1 cellular context compared by ENCODE assay signal in genomic region chr10:133438711-133439273, GRCh38.
A peak's percentile ranks its signal among the peaks of the same experiment; 100 is the strongest.
TF ChIP-seq lines count a peak whose summit lies in the region.

No MANE protein-coding gene starts in this region.

TF ChIP-seq in IMR-90, 13 proteins besides CTCF, POLR2A, EP300 and RAD21:
- TF ChIP-seq USF2 (IDR thresholded peaks at IDR 0.05; ENCODE audit: low read depth, low read length) (peak; percentile 81), BHLHE40 (IDR thresholded peaks at IDR 0.05; ENCODE audit: low read depth, low read length) (no peak), MAFK (IDR thresholded peaks at IDR 0.05; ENCODE audit: low read depth, low read length) (no peak), CEBPB (IDR thresholded peaks at IDR 0.05; ENCODE audit: low read depth, low read length) (no peak)
